ENCODE assay signal across 1 cellular context in the genomic region with DNA sequence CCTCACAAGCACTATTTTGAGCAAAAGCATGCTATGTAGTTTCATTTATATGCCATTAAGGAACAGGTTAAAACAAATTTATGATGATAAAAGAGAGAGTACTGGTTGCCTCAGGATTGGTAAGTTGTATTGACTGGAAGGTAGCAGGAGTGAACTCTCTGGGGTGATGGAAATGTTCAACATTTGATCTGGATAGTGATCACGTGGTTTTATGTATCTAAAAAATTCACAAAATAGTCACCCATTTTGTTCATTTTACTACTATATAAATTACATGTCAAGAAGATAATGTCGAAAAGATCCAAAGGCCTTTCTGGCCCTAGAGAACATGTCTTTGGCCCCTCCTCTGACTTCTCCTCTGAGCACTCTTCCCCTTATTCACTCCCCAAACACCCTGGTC.
TF ChIP-seq lines count a peak whose summit lies in the region.

No MANE protein-coding gene starts in this region.

TF ChIP-seq in K562, 482 proteins besides CTCF, POLR2A, EP300 and RAD21:
- TF ChIP-seq, protein P1, sequence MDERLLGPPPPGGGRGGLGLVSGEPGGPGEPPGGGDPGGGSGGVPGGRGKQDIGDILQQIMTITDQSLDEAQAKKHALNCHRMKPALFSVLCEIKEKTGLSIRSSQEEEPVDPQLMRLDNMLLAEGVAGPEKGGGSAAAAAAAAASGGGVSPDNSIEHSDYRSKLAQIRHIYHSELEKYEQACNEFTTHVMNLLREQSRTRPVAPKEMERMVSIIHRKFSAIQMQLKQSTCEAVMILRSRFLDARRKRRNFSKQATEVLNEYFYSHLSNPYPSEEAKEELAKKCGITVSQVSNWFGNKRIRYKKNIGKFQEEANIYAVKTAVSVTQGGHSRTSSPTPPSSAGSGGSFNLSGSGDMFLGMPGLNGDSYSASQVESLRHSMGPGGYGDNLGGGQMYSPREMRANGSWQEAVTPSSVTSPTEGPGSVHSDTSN (CRISPR knock-in tag; IDR thresholded peaks at IDR 0.05; ENCODE audit: low read depth), result no peak
- TF ChIP-seq, protein P1 (tag; conservative IDR thresholded peaks at IDR 0.05; ENCODE audit: low read depth), result no peak
- peak; percentile 74 for TF ChIP-seq TFE3 (CRISPR knock-in tag; IDR thresholded peaks at IDR 0.05)
